ENCODE assay signal across 31 cellular contexts in the genomic region with DNA sequence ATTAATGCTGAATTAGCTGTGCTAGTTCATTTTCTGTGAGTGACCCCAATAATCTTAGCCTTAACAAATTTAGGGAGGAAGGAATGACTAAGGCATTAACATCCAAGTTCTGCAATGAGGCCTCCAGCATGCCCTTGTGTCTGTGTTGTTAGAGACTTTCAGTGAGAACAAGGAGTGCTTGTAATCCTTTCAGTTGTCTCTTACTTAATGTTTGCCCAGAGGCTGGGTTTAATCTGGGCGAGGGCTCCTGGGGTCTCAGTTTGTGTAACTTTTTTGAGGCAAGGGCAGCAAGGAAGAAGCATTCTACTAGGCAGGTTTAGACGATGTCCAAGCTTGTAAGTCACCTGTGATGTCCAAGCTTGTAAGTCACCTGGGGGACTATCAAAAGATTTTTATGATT. TPM values are rescaled to one million over a fixed set of nuclear protein-coding genes. Genes with fewer than 3 reads are reported as not detected.
"Had no signal": no experiment of that assay in that cellular context is flagged by ENCODE, and none has a peak within 500 bp of the region (broad histone marks: within the 10 kb centered on the region; RNA-seq: fewer than 3 reads in every experiment).

No MANE protein-coding gene starts in this region.

- H3K4me3 Mint-ChIP-seq: activated CD8-positive, alpha-beta T cell treated with anti-CD3 and anti-CD28 coated beads for 36 hours; activated naive CD4-positive, alpha-beta T cell treated with anti-CD3 and anti-CD28 coated beads, Interleukin-2, amount 50 U/mL, for 24 hours; activated naive CD8-positive, alpha-beta T cell treated with anti-CD3 and anti-CD28 coated beads, Interleukin-2, amount 50 U/mL, for 24 hours; activated T-cell treated with anti-CD3 and anti-CD28 coated beads, Interleukin-2, amount 50 U/mL, for 4 hours; central memory CD8-positive, alpha-beta T cell; natural killer cell treated with Interleukin-12 subunit alpha and Interleukin-12 subunit beta and Interleukin-15 and Interleukin-18, amount 100 ng/mL, for 72 hours; stimulated activated effector memory CD8-positive, alpha-beta T cell treated with anti-CD3 and anti-CD28 coated beads, Interleukin-12 subunit alpha, Interleukin-12 subunit beta, amount 100 ng/mL, for 72 hours; stimulated activated naive CD8-positive, alpha-beta T cell treated with anti-CD3 and anti-CD28 coated beads, Interleukin-15, Interleukin-2, amounts not matched to agents 100 ng/mL and 50 ng/mL, for 24 hours; T-helper 17 cell had no signal

- H3K27me3 Mint-ChIP-seq: activated naive CD8-positive, alpha-beta T cell treated with anti-CD3 and anti-CD28 coated beads, Interleukin-2, amount 50 U/mL, for 24 hours; central memory CD8-positive, alpha-beta T cell; natural killer cell treated with Interleukin-12 subunit alpha and Interleukin-12 subunit beta and Interleukin-15 and Interleukin-18, amount 100 ng/mL, for 72 hours had no signal

- H3K4me1 Mint-ChIP-seq: activated naive CD4-positive, alpha-beta T cell treated with anti-CD3 and anti-CD28 coated beads, Interleukin-2, amount 50 U/mL, for 24 hours; activated naive CD8-positive, alpha-beta T cell treated with anti-CD3 and anti-CD28 coated beads, Interleukin-2, amount 50 U/mL, for 24 hours; central memory CD8-positive, alpha-beta T cell; stimulated activated effector memory CD8-positive, alpha-beta T cell treated with anti-CD3 and anti-CD28 coated beads, Interleukin-12 subunit alpha, Interleukin-12 subunit beta, amount 100 ng/mL, for 72 hours had no signal

- H3K27ac Mint-ChIP-seq: activated CD8-positive, alpha-beta T cell treated with anti-CD3 and anti-CD28 coated beads for 36 hours; activated naive CD4-positive, alpha-beta T cell treated with anti-CD3 and anti-CD28 coated beads, Interleukin-2, amount 50 U/mL, for 24 hours; activated naive CD8-positive, alpha-beta T cell treated with anti-CD3 and anti-CD28 coated beads, Interleukin-2, amount 50 U/mL, for 24 hours; activated T-helper 2 cell treated with anti-CD3 and anti-CD28 coated beads, Interferon-gamma antibody, Interleukin-2, Interleukin-4, amounts not matched to agents 10 μg/mL and 5 μg/mL and 100 μg/mL, durations not matched to agents 14 hours and 24 hours and 36 hours; natural killer cell treated with Interleukin-12 subunit alpha and Interleukin-12 subunit beta and Interleukin-15 and Interleukin-18, amount 100 ng/mL, for 72 hours; progenitor cell of endocrine pancreas; stimulated activated effector memory CD8-positive, alpha-beta T cell treated with anti-CD3 and anti-CD28 coated beads, Interleukin-12 subunit alpha, Interleukin-12 subunit beta, amount 100 ng/mL, for 72 hours; stimulated activated naive CD8-positive, alpha-beta T cell treated with anti-CD3 and anti-CD28 coated beads, Interleukin-15, Interleukin-2, amounts not matched to agents 100 ng/mL and 50 ng/mL, for 24 hours; T-helper 17 cell had no signal

- H3K36me3 Mint-ChIP-seq: activated naive CD4-positive, alpha-beta T cell treated with anti-CD3 and anti-CD28 coated beads, Interleukin-2, amount 50 U/mL, for 24 hours; natural killer cell treated with Interleukin-12 subunit alpha and Interleukin-12 subunit beta and Interleukin-15 and Interleukin-18, amount 100 ng/mL, for 72 hours; stimulated activated effector memory CD8-positive, alpha-beta T cell treated with anti-CD3 and anti-CD28 coated beads, Interleukin-12 subunit alpha, Interleukin-12 subunit beta, amount 100 ng/mL, for 72 hours had no signal

- ATAC-seq: activated CD8-positive, alpha-beta T cell treated with anti-CD3 and anti-CD28 coated beads for 36 hours; activated naive CD8-positive, alpha-beta T cell treated with anti-CD3 and anti-CD28 coated beads, Interleukin-2, amount 50 U/mL, for 24 hours; activated T-cell treated with anti-CD3 and anti-CD28 coated beads, Interleukin-2, amount 50 U/mL, for 4 hours; gastrocnemius medialis; mucosa of descending colon; natural killer cell treated with Interleukin-12 subunit alpha and Interleukin-12 subunit beta and Interleukin-15 and Interleukin-18, amount 100 ng/mL, for 72 hours; stimulated activated effector memory CD8-positive, alpha-beta T cell treated with anti-CD3 and anti-CD28 coated beads, Interleukin-12 subunit alpha, Interleukin-12 subunit beta, amount 100 ng/mL, for 72 hours; T-helper 17 cell had no signal

- H3K36me3 ChIP-seq: gastrocnemius medialis, left ventricle myocardium inferior, sigmoid colon, thoracic aorta, WERI-Rb-1 had no signal

- H3K27me3 ChIP-seq: gastrocnemius medialis, sigmoid colon had no signal

- H3K27ac ChIP-seq: gastrocnemius medialis, left ventricle myocardium inferior, sigmoid colon, thoracic aorta, WERI-Rb-1 had no signal

- DNase-seq: activated CD4-positive, alpha-beta T cell treated with anti-CD3 and anti-CD28 coated beads, Interleukin-2, amount 50 U/mL, for 1 hour; activated CD4-positive, CD25-positive, alpha-beta regulatory T cell treated with anti-CD3 and anti-CD28 coated beads, Interleukin-2, amount 50 U/mL, for 72 hours; activated CD8-positive, alpha-beta T cell treated with anti-CD3 and anti-CD28 coated beads for 36 hours; activated naive CD8-positive, alpha-beta T cell treated with anti-CD3 and anti-CD28 coated beads, Interleukin-2, amount 50 U/mL, for 24 hours; activated T-cell treated with anti-CD3 and anti-CD28 coated beads, Interleukin-2, amount 50 U/mL, for 4 hours; amygdala; dermis blood vessel endothelial cell; effector CD4-positive, alpha-beta T cell; gastrocnemius medialis; glutamatergic neuron; islet precursor cell; left ventricle myocardium inferior; mucosa of descending colon; retina; sigmoid colon; small intestine; stimulated activated CD4-positive, alpha-beta T cell treated with anti-CD3 and anti-CD28 coated beads, Interleukin-4, amount 100 ng/mL, for 24 hours; T-helper 17 cell; T1000; trophoblast cell; WERI-Rb-1 had no signal

- H3K4me1 ChIP-seq: left ventricle myocardium inferior, sigmoid colon had no signal

- H3K9me3 Mint-ChIP-seq: activated CD8-positive, alpha-beta T cell treated with anti-CD3 and anti-CD28 coated beads for 36 hours; activated naive CD4-positive, alpha-beta T cell treated with anti-CD3 and anti-CD28 coated beads, Interleukin-2, amount 50 U/mL, for 24 hours; activated naive CD8-positive, alpha-beta T cell treated with anti-CD3 and anti-CD28 coated beads, Interleukin-2, amount 50 U/mL, for 24 hours; activated T-cell treated with anti-CD3 and anti-CD28 coated beads, Interleukin-2, amount 50 U/mL, for 4 hours; activated T-helper 2 cell treated with anti-CD3 and anti-CD28 coated beads, Interferon-gamma antibody, Interleukin-2, Interleukin-4, amounts not matched to agents 10 μg/mL and 5 μg/mL and 100 μg/mL, durations not matched to agents 14 hours and 24 hours and 36 hours; central memory CD8-positive, alpha-beta T cell; natural killer cell treated with Interleukin-12 subunit alpha and Interleukin-12 subunit beta and Interleukin-15 and Interleukin-18, amount 100 ng/mL, for 72 hours; stimulated activated naive CD8-positive, alpha-beta T cell treated with anti-CD3 and anti-CD28 coated beads, Interleukin-15, Interleukin-2, amounts not matched to agents 100 ng/mL and 50 ng/mL, for 24 hours had no signal

- H3K9me3 ChIP-seq: gastrocnemius medialis, left ventricle myocardium inferior, mucosa of descending colon, sigmoid colon, thoracic aorta had no signal

- H3K4me3 ChIP-seq: gastrocnemius medialis, left ventricle myocardium inferior, lung, mucosa of descending colon, sigmoid colon, thoracic aorta had no signal

RNA-seq across cellular contexts. Expression of a gene that starts 24.3 kb away (rescaled TPM):
- total RNA-seq: activated CD8-positive, alpha-beta T cell treated with anti-CD3 and anti-CD28 coated beads for 36 hours; activated T-cell treated with anti-CD3 and anti-CD28 coated beads, Interleukin-2, amount 50 U/mL, for 4 hours; left ventricle myocardium inferior; osteocyte; T-helper 17 cell had no signal
